ENCODE assay signal across 9 cellular contexts in genomic region chr16:67415872-67416793, GRCh38. TPM values are rescaled to one million over a fixed set of nuclear protein-coding genes. Genes with fewer than 3 reads are reported as not detected.
DNase-seq lines count a peak whose midpoint lies in the region; ATAC-seq and TF ChIP-seq lines count a peak whose summit lies in the region.
"Had no signal": no experiment of that assay in that cellular context is flagged by ENCODE, and none has a peak within 500 bp of the region (broad histone marks: within the 10 kb centered on the region; RNA-seq: fewer than 3 reads in every experiment).

Gene ZDHHC1, minus strand, starts transcription at chr16:67416477. Its CDS starts 8,702 bp downstream, at chr16:67407775.

- intact Hi-C loops in left cardiac atrium (cut with DNase I) = no loop called here

- DNase-seq in NCI-H2081 (lab: John Stamatoyannopoulos, UW) (peak; percentile 13 to 48), NCI-H2081 treated with DMSO at 0.1 percent for 48 hours (lab: John Stamatoyannopoulos, UW) (no peak), Peyer's patch (peak; percentile 47 to 82 (median 78)), anterior cingulate cortex (lab: John Stamatoyannopoulos, UW) (peak in 52 of 58 donors; percentile 26 to 80 (median 58)), left cardiac atrium (peak; percentile 86), NCI-H187 treated with DMSO at 0.1 percent for 48 hours (lab: John Stamatoyannopoulos, UW) (no peak)
- DNase-seq: DND-41 had no signal

- TF ChIP-seq CTCF in Peyer's patch (IDR thresholded peaks at IDR 0.05) = peak in 5 of 6 experiments; percentile 32 to 74 (median 58)
- peak; percentile 61 for TF ChIP-seq CTCF in parathyroid adenoma (IDR thresholded peaks at IDR 0.05)

- H3K27me3 ChIP-seq in Peyer's patch (no peaks in the 10 kb centered on the region), parathyroid adenoma (ENCODE audit: control insufficient read depth, insufficient read depth, low read length) (no peaks in the 10 kb centered on the region)

- H3K9ac ChIP-seq in parathyroid adenoma = peak within 1 kb of the TSS; percentile 40

- H3K4me3 ChIP-seq in Peyer's patch = peak within 1 kb of the TSS; percentile 57 to 86 (median 70)
- H3K4me3 ChIP-seq in parathyroid adenoma (ENCODE audit: low read depth, low read length) = peak within 1 kb of the TSS; percentile 89

- ATAC-seq in HG03095 (IDR thresholded peaks at IDR 0.05; ENCODE audit: unreplicated experiment) = peak; percentile 74
- peak; percentile 97 to 98 for ATAC-seq in left cardiac atrium

- H2AFZ ChIP-seq in parathyroid adenoma = peak within 1 kb of the TSS; percentile 80

- H3K36me3 ChIP-seq in Peyer's patch (no peaks in the 10 kb centered on the region), parathyroid adenoma (ENCODE audit: control insufficient read depth, insufficient read depth, low read length) (no peaks in the 10 kb centered on the region)

- H3K27ac ChIP-seq in Peyer's patch = peak within 1 kb of the TSS; percentile 30 to 72 (median 68)
- H3K27ac ChIP-seq in parathyroid adenoma = peak within 1 kb of the TSS; percentile 58

- no peak for TF ChIP-seq POLR2A in Peyer's patch (IDR thresholded peaks at IDR 0.05)

- H3K4me1 ChIP-seq in Peyer's patch = peaks cover 6 to 25% (median 7%) of the 10 kb centered on the region in 4 donors
- peaks cover 24% of the 10 kb centered on the region for H3K4me1 ChIP-seq in parathyroid adenoma

- H3K79me2 ChIP-seq in parathyroid adenoma = no peaks in the 10 kb centered on the region

- H3K4me2 ChIP-seq in parathyroid adenoma (ENCODE audit: low read length) = peak within 1 kb of the TSS; percentile 90

- H3K9me3 ChIP-seq in Peyer's patch = no peaks in the 10 kb centered on the region
- H3K9me3 ChIP-seq in parathyroid adenoma (ENCODE audit: control insufficient read depth, low read length) = no peaks in the 10 kb centered on the region

RNA-seq across cellular contexts. Expression of gene ZDHHC1, which starts in this region (rescaled TPM):
- total RNA-seq in Peyer's patch (10 to 100 TPM in 1 of 4 donors, 1 to 10 TPM in 3; 3.5 to 14.5 (median 6.3) TPM), left cardiac atrium (1 to 10 TPM; 4.6 to 6.8 TPM)

Comparison
In these comparisons a context has a peak if more than half of its experiments do, and no peak if none do; other contexts are left out.
1. DNase-seq: peak in NCI-H2081 (2 of 2), Peyer's patch (3 of 3), anterior cingulate cortex (52 of 58) and left cardiac atrium (single experiment); none in NCI-H2081 treated with DMSO at 0.1 percent for 48 hours (single experiment) and NCI-H187 treated with DMSO at 0.1 percent for 48 hours (single experiment).